Comparison of ENCODE assay signal across 16 cellular contexts in genomic region chr16:87562201-87562600, GRCh38. TPM values are rescaled to one million over a fixed set of nuclear protein-coding genes. Genes with fewer than 3 reads are reported as not detected.
DNase-seq lines count a peak whose midpoint lies in the region; ATAC-seq lines count a peak whose summit lies in the region.
"Had no signal": no experiment of that assay in that cellular context is flagged by ENCODE, and none has a peak within 500 bp of the region (broad histone marks: within the 10 kb centered on the region; RNA-seq: fewer than 3 reads in every experiment).

No MANE protein-coding gene starts in this region.

- ATAC-seq in GM18870 (IDR thresholded peaks at IDR 0.05; ENCODE audit: unreplicated experiment) (no peak), HG03045 (IDR thresholded peaks at IDR 0.05; ENCODE audit: unreplicated experiment) (no peak)

- DNase-seq in NCI-H2107 treated with DMSO at 0.1 percent for 48 hours (lab: John Stamatoyannopoulos, UW; ENCODE audit: unreplicated experiment) (peak; percentile 62), NCI-H2107 (lab: John Stamatoyannopoulos, UW) (no peak), NCI-H1105 (lab: John Stamatoyannopoulos, UW) (peak; percentile 22), NCI-H345 (lab: John Stamatoyannopoulos, UW) (peak; percentile 33), cerebellum (ENCODE audit: low spot score) (peak; percentile 92), NCI-H82 treated with DMSO at 0.1 percent for 48 hours (lab: John Stamatoyannopoulos, UW; ENCODE audit: unreplicated experiment) (no peak)
- DNase-seq: DMS79, H9, KBM-7, MV-4-11, NCI-H146, NCI-H446, NCI-H748 treated with DMSO at 0.1 percent for 48 hours, T-helper 9 cell had no signal

RNA-seq across cellular contexts. Expression of gene JPH3, which starts 40.1 kb away (rescaled TPM):
- 21.4 TPM for total RNA-seq in cerebellum

Comparison
In these comparisons a context has a peak if more than half of its experiments do, and no peak if none do; other contexts are left out.
1. DNase-seq: peak in NCI-H2107 treated with DMSO at 0.1 percent for 48 hours (single experiment), NCI-H1105 (single experiment), NCI-H345 (single experiment) and cerebellum (single experiment); none in NCI-H2107 (single experiment) and NCI-H82 treated with DMSO at 0.1 percent for 48 hours (single experiment).